ENCODE assay signal across 8 cellular contexts in the genomic region with DNA sequence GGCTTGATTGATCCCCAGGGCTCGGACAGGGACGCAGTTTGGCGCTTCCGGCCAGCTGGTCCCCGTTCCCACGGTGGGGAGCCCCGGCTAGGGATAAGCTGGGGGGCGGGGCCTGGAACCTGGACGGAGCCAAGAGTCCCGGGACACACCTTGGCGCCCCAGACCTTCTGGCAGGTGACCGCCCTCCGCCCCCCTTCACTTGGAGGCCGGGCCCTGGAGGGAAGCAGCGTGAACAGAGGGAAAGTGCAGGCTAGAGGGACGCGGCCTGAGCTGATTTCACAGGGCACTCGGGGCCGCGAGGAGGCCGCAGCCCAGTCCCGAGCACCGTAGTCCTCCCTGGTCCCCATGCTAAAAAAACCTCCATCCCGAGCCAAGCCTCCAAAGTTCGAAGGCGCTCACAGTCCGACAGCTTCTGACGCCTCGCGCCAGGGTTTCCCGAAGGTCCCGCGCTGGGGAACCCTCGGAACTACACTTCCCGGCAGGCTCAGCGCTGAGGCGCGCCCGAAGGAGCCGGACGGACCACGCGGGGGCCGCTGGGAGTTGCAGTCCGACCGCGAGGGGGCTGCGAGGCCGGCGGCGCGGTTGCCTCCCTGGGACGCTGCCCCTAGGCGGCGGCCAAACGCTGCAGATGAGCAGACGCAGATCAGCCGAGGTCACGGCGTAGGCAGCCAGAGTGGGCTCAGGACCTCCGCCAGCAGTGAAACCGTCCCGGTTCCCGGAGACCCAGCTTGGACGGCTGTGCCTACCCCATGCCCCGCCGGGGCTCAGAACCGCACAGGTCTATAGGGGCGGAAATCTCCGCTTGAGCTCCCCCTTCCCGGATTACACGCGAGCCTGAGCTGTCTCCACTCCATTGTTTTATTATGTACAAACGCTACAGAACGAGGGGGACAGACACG. TPM values are rescaled to one million over a fixed set of nuclear protein-coding genes. Genes with fewer than 3 reads are reported as not detected.
A peak's percentile ranks its signal among the peaks of the same experiment; 100 is the strongest.
DNase-seq lines count a peak whose midpoint lies in the region; ATAC-seq lines count a peak whose summit lies in the region.

A gene with protein sequence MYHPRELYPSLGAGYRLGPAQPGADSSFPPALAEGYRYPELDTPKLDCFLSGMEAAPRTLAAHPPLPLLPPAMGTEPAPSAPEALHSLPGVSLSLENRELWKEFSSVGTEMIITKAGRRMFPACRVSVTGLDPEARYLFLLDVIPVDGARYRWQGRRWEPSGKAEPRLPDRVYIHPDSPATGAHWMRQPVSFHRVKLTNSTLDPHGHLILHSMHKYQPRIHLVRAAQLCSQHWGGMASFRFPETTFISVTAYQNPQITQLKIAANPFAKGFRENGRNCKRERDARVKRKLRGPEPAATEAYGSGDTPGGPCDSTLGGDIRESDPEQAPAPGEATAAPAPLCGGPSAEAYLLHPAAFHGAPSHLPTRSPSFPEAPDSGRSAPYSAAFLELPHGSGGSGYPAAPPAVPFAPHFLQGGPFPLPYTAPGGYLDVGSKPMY (minus strand): TSS at position 451 of the 899 bp plus-strand sequence. CDS start 731 bp downstream, outside the sequence.

- peak within 1 kb of the TSS; percentile 70 for H3K4me3 ChIP-seq in BLaER1

- DNase-seq in GM19238 (ENCODE audit: insufficient read length, low spot score) (peak; percentile 92), NCI-H460 (ENCODE audit: extremely low read depth, low read depth) (peak; percentile 89), left kidney (ENCODE audit: low read depth, low spot score) (peak; percentile 98)
- peak; percentile 92 for DNase-seq in activated CD4-positive, alpha-beta T cell treated with anti-CD3 and anti-CD28 coated beads for 4 hours
- peak; percentile 94 for DNase-seq in stimulated activated CD4-positive, alpha-beta T cell treated with anti-CD3 and anti-CD28 coated beads, Interleukin-1b, Interleukin-23, amount 100 ng/mL, for 48 hours

- H3K9ac ChIP-seq in BLaER1 = peak within 1 kb of the TSS; percentile 81

- H3K36me3 ChIP-seq in BLaER1 = peaks cover 19% of the 10 kb centered on the region

- H4K20me1 ChIP-seq in BLaER1 = peaks cover 9% of the 10 kb centered on the region

- H3K4me1 ChIP-seq in BLaER1 = peaks cover 73% of the 10 kb centered on the region

- peaks cover 4% of the 10 kb centered on the region for H3K9me3 ChIP-seq in BLaER1

- H3K4me2 ChIP-seq in BLaER1 = peak within 1 kb of the TSS; percentile 96

- no peaks in the 10 kb centered on the region for H3K27me3 ChIP-seq in BLaER1

- ATAC-seq in HG03439 (IDR thresholded peaks at IDR 0.05; ENCODE audit: unreplicated experiment) = peak; percentile 65

- peak within 1 kb of the TSS; percentile 84 for H3K27ac ChIP-seq in BLaER1
- peak within 1 kb of the TSS; percentile 89 for H3K27ac ChIP-seq in cingulate gyrus (ENCODE audit: low read depth, low read length)

RNA-seq across cellular contexts. Expression of the gene that starts here (rescaled TPM):
- 0.30 and 0.38 TPM in 2 replicates for total RNA-seq in NCI-H460 (2014; rRNA removed; shearing (Covaris generic))
- 1.2 and 3.9 TPM in 2 replicates for polyA plus RNA-seq in NCI-H460 (2014; cell fraction: nucleus; rRNA removed)

Comparison
In these comparisons a context has a peak if more than half of its experiments do, and no peak if none do; other contexts are left out.
1. Peak in every context shown above with its lines: DNase-seq, ATAC-seq, H3K4me3 ChIP-seq and H3K27ac ChIP-seq.